Comparison of ENCODE assay signal across 28 cellular contexts in the genomic region with DNA sequence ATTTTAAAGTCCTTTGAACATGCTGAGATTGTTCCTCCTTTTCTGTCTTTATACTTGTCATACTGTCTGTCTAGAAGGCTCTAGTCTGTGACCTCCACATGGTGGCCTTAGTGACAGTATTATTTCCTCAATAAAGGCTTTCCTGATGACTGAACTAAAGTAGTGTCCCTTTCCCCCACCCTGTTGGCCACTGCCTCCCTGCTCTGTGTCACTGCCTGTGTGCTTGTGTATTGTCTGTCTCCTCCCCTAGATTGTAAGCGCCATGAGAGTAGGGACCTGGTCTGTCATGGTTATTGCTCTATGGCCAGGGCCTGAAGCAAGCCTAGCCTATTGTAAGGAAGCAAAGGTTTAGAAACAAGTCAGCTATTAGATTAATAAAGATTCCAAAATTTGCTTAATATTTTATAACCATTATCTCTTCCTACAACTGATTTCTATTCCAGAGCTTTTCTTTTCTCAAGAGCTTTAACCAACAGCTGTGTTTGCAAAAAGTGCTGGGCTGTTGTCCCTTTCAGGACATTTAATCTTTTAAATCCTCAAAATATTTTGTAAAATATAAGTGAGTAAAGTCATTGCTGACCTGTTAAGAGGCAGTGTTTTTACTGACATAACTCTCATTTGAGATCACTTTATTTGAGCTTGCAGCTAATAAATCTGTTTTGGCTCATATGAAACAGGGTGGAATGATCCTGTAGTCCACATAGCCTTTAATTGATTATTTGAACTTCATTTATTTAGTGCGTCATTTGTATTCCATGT.
"Had no signal": no experiment of that assay in that cellular context is flagged by ENCODE, and none has a peak within 500 bp of the region (broad histone marks: within the 10 kb centered on the region; RNA-seq: fewer than 3 reads in every experiment).

No MANE protein-coding gene starts in this region.

- H3K4me3 Mint-ChIP-seq: endodermal cell; immature natural killer cell; mesothelial cell of epicardium; naive B cell; natural killer cell treated with Interleukin-12 subunit alpha and Interleukin-12 subunit beta and Interleukin-15 and Interleukin-18, amount 100 ng/mL, for 72 hours; neural crest cell; stimulated activated effector memory CD8-positive, alpha-beta T cell treated with anti-CD3 and anti-CD28 coated beads, Interleukin-12 subunit alpha, Interleukin-12 subunit beta, amount 100 ng/mL, for 72 hours had no signal

- ATAC-seq: foreskin keratinocyte; gastroesophageal sphincter; mucosa of descending colon; natural killer cell treated with Interleukin-12 subunit alpha and Interleukin-12 subunit beta and Interleukin-15 and Interleukin-18, amount 100 ng/mL, for 72 hours; pancreas; sciatic nerve; stimulated activated effector memory CD8-positive, alpha-beta T cell treated with anti-CD3 and anti-CD28 coated beads, Interleukin-12 subunit alpha, Interleukin-12 subunit beta, amount 100 ng/mL, for 72 hours had no signal

- H3K4me3 ChIP-seq: esophagus muscularis mucosa, gastroesophageal sphincter, mucosa of descending colon, pancreas, thoracic aorta, tibial nerve, upper lobe of left lung had no signal

- H3K27ac Mint-ChIP-seq: endodermal cell; immature natural killer cell; mesothelial cell of epicardium; natural killer cell treated with Interleukin-12 subunit alpha and Interleukin-12 subunit beta and Interleukin-15 and Interleukin-18, amount 100 ng/mL, for 72 hours; stimulated activated effector memory CD8-positive, alpha-beta T cell treated with anti-CD3 and anti-CD28 coated beads, Interleukin-12 subunit alpha, Interleukin-12 subunit beta, amount 100 ng/mL, for 72 hours had no signal

- H3K9me3 Mint-ChIP-seq: endodermal cell; immature natural killer cell; naive B cell; natural killer cell treated with Interleukin-12 subunit alpha and Interleukin-12 subunit beta and Interleukin-15 and Interleukin-18, amount 100 ng/mL, for 72 hours; neural crest cell; stimulated activated effector memory CD8-positive, alpha-beta T cell treated with anti-CD3 and anti-CD28 coated beads, Interleukin-12 subunit alpha, Interleukin-12 subunit beta, amount 100 ng/mL, for 72 hours had no signal

- H3K27me3 Mint-ChIP-seq: naive B cell; natural killer cell treated with Interleukin-12 subunit alpha and Interleukin-12 subunit beta and Interleukin-15 and Interleukin-18, amount 100 ng/mL, for 72 hours had no signal

- H3K36me3 ChIP-seq: esophagus muscularis mucosa, gastroesophageal sphincter, neutrophil, pancreas, thoracic aorta, tibial nerve, upper lobe of left lung had no signal

- H3K4me1 ChIP-seq: pancreas had no signal

- H3K27me3 ChIP-seq: esophagus muscularis mucosa, foreskin keratinocyte, gastroesophageal sphincter, neutrophil, pancreas, tibial nerve, upper lobe of left lung had no signal

- H3K36me3 Mint-ChIP-seq: immature natural killer cell; mesothelial cell of epicardium; natural killer cell treated with Interleukin-12 subunit alpha and Interleukin-12 subunit beta and Interleukin-15 and Interleukin-18, amount 100 ng/mL, for 72 hours; stimulated activated effector memory CD8-positive, alpha-beta T cell treated with anti-CD3 and anti-CD28 coated beads, Interleukin-12 subunit alpha, Interleukin-12 subunit beta, amount 100 ng/mL, for 72 hours had no signal

- H3K27ac ChIP-seq: epithelial cell of prostate, esophagus muscularis mucosa, foreskin keratinocyte, gastroesophageal sphincter, neutrophil, pancreas, thoracic aorta, tibial nerve, upper lobe of left lung had no signal

- H3K9me3 ChIP-seq: esophagus muscularis mucosa, gastroesophageal sphincter, mucosa of descending colon, neutrophil, pancreas, thoracic aorta, tibial nerve, upper lobe of left lung had no signal

- DNase-seq: cerebellar nuclear complex; cortex of kidney; endodermal cell; foreskin keratinocyte; hypothalamus; immature natural killer cell; islet precursor cell; kidney glomerular epithelial cell; mesenchymal stem cell; mucosa of descending colon; naive B cell; pancreas; retina; stimulated activated CD4-positive, alpha-beta T cell treated with anti-CD3 and anti-CD28 coated beads, Interleukin-2, amount 100 ng/mL, for 24 hours; stimulated activated CD4-positive, alpha-beta T cell treated with anti-CD3 and anti-CD28 coated beads, Interleukin-4, amount 100 ng/mL, for 24 hours; stimulated activated naive CD4-positive, alpha-beta T cell treated with Interleukin-2 at 50 U/mL for 16 hours; upper lobe of left lung had no signal
